Comparison of ENCODE assay signal across 22 cellular contexts in genomic region chr3:54965746-54966145, GRCh38. TPM values are rescaled to one million over a fixed set of nuclear protein-coding genes. Genes with fewer than 3 reads are reported as not detected.
DNase-seq lines count a peak whose midpoint lies in the region; ATAC-seq and TF ChIP-seq lines count a peak whose summit lies in the region.
"Had no signal": no experiment of that assay in that cellular context is flagged by ENCODE, and none has a peak within 500 bp of the region (broad histone marks: within the 10 kb centered on the region; RNA-seq: fewer than 3 reads in every experiment).

No MANE protein-coding gene starts in this region.

- no peak overlapping the region for H3K27ac Mint-ChIP-seq in activated naive CD8-positive, alpha-beta T cell treated with anti-CD3 and anti-CD28 coated beads for 36 hours
- H3K27ac Mint-ChIP-seq: nephron; stimulated activated memory B cell treated with anti-CD40 and anti-IgM and Interleukin-4, amounts not matched to agents 10 μg/mL and 1 μg/mL and 100 μg/mL, for 72 hours had no signal

- peaks cover 29% of the 10 kb centered on the region for H3K4me1 ChIP-seq in IMR-90 (ENCODE audit: control insufficient read depth, insufficient read depth, low read length)
- H3K4me1 ChIP-seq in right cardiac atrium (ENCODE audit: control insufficient read depth, insufficient read depth, low read length) = no peaks in the 10 kb centered on the region
- H3K4me1 ChIP-seq: HAP-1, uterus had no signal

- H3K27me3 Mint-ChIP-seq in activated naive CD8-positive, alpha-beta T cell treated with anti-CD3 and anti-CD28 coated beads for 36 hours = no peaks in the 10 kb centered on the region

- H4K91ac ChIP-seq in IMR-90 (ENCODE audit: insufficient read depth, low read depth, low read length) = peak overlapping the region; percentile 93

- peak overlapping the region; percentile 61; the same call in 1 of the 2 replicates for H4K5ac ChIP-seq in IMR-90 (ENCODE audit: low read depth, low read length)

- TF ChIP-seq POLR2A in IMR-90 (IDR thresholded peaks at IDR 0.05; ENCODE audit: low read depth, low read length) = no peak

- dilution Hi-C loops in IMR-90 (cut with HindIII; ENCODE audit: low sequenced_read_pairs, unreplicated experiment) = no loop called here

- H3K4ac ChIP-seq in IMR-90 (ENCODE audit: low read depth, low read length) = peak overlapping the region; percentile 91

- no TSS peak for BruUV-seq in IMR-90 (replicated peaks; lab: Mats Ljungman, UMichigan)

- H4K20me1 ChIP-seq in IMR-90 (ENCODE audit: insufficient read depth, low read length) = no peaks in the 10 kb centered on the region

- H3K27me3 ChIP-seq in IMR-90 (ENCODE audit: control insufficient read depth, insufficient read depth, low read length) (no peaks in the 10 kb centered on the region), right cardiac atrium (ENCODE audit: control insufficient read depth, insufficient read depth) (no peaks in the 10 kb centered on the region)
- H3K27me3 ChIP-seq: uterus had no signal

- peak overlapping the region; percentile 28; the same call in 1 of the 2 replicates for H3K27ac ChIP-seq in IMR-90 (ENCODE audit: insufficient read depth, low read length)
- H3K27ac ChIP-seq in right cardiac atrium (ENCODE audit: low read length) = no peak overlapping the region
- H3K27ac ChIP-seq: lower lobe of right lung, uterus, WERI-Rb-1 had no signal

- H4K8ac ChIP-seq in IMR-90 (ENCODE audit: low read depth in 2 of 2, low read length in 2 of 2) = peak overlapping the region; percentile 45 to 62; a peak in 3 of 4 replicates

- H3K9me1 ChIP-seq in IMR-90 (ENCODE audit: insufficient read depth, low read length) = peaks cover 28% of the 10 kb centered on the region

- H2AK9ac ChIP-seq in IMR-90 (replicated peaks; ENCODE audit: low read depth, low read length, poor library complexity) = peak overlapping the region; percentile 57

- TF ChIP-seq CTCF in IMR-90 (conservative IDR thresholded peaks at IDR 0.05; ENCODE audit: low read depth, low read length) (peak; percentile 4; the same call in 1 of the 2 replicates), astrocyte of the spinal cord (IDR thresholded peaks at IDR 0.05; ENCODE audit: low read depth, low read length) (peak; percentile 0)

- POLR2A ChIA-PET in IMR-90 (lab: Charles Lee; ENCODE audit: unreplicated experiment) = interaction anchor here (0.6 kb wide), 1 partner anchor 201 kb away, joined by 3 read pairs; no protein-coding TSS in a partner anchor

- H2BK20ac ChIP-seq in IMR-90 (ENCODE audit: low read depth, low read length) = peak overlapping the region; percentile 89

- no peak; the same call in 1 of the 2 replicates for TF ChIP-seq RAD21 in IMR-90 (IDR thresholded peaks at IDR 0.05; ENCODE audit: low read length)

- peak overlapping the region; percentile 65 for H2BK5ac ChIP-seq in IMR-90 (ENCODE audit: low read depth, low read length, poor library complexity, severe bottlenecking)

- H3K9me3 ChIP-seq in IMR-90 (ENCODE audit: control insufficient read depth, insufficient read depth, low read length) (no peaks in the 10 kb centered on the region), right cardiac atrium (ENCODE audit: control insufficient read depth, low read length) (no peaks in the 10 kb centered on the region)
- H3K9me3 ChIP-seq: HAP-1, lower lobe of right lung, uterus had no signal

- H3K4me3 ChIP-seq in IMR-90 (ENCODE audit: insufficient read depth, low read depth, low read length) (no peak overlapping the region), astrocyte of the spinal cord (ENCODE audit: low read depth, low read length) (no peak overlapping the region), right cardiac atrium (ENCODE audit: low read length) (no peak overlapping the region)
- H3K4me3 ChIP-seq: HAP-1, lower lobe of right lung, uterus had no signal

- WGBS in IMR-90 (ENCODE audit: extremely low coverage in 2 of 2, insufficient read length in 1 of 2), 2 experiments = 6% methylated on average over 5 of the region's 6 CpGs; no CpG with 5 or more reads in 1 of the 2 experiments
- WGBS in right cardiac atrium = 81% methylated on average over 6 of the region's 6 CpGs

- H3K4me3 Mint-ChIP-seq in activated naive CD8-positive, alpha-beta T cell treated with anti-CD3 and anti-CD28 coated beads for 36 hours = no peak overlapping the region
- H3K4me3 Mint-ChIP-seq: stimulated activated memory B cell treated with anti-CD40 and anti-IgM and Interleukin-4, amounts not matched to agents 10 μg/mL and 1 μg/mL and 100 μg/mL, for 72 hours had no signal

- H3K4me1 Mint-ChIP-seq in activated naive CD8-positive, alpha-beta T cell treated with anti-CD3 and anti-CD28 coated beads for 36 hours = no peaks in the 10 kb centered on the region
- H3K4me1 Mint-ChIP-seq: stimulated activated memory B cell treated with anti-CD40 and anti-IgM and Interleukin-4, amounts not matched to agents 10 μg/mL and 1 μg/mL and 100 μg/mL, for 72 hours had no signal

- no peak overlapping the region; the same call in 1 of the 2 replicates for H3K56ac ChIP-seq in IMR-90 (ENCODE audit: extremely low read depth, insufficient read depth, low read length)

- in situ Hi-C loops in IMR-90 (cut with MboI; ENCODE audit: low sequenced_read_pairs) (no loop called here), astrocyte of the spinal cord (cut with HindIII; ENCODE audit: low sequenced_read_pairs) (no loop called here)

- peak overlapping the region; percentile 76; the same call in 1 of the 2 replicates for H3K18ac ChIP-seq in IMR-90 (ENCODE audit: low read depth, low read length)

- CTCF ChIA-PET in IMR-90 (lab: Yijun Ruan, JAX) = interaction anchor here (0.8 kb wide), 1 partner anchor 203 kb away, joined by 3 read pairs; no protein-coding TSS in a partner anchor

- H2BK15ac ChIP-seq in IMR-90 (ENCODE audit: low read depth, low read length) = peak overlapping the region; percentile 75; the same call in 2 of the 3 replicates

- H2AFZ ChIP-seq in IMR-90 (replicated peaks; ENCODE audit: low read length, poor library complexity) = peak overlapping the region; percentile 59

- intact Hi-C loops in IMR-90 (cut with micrococcal nuclease) = loop anchor here (5.0 kb wide), 1 partner anchor 202 kb away; no protein-coding TSS in a partner anchor
- intact Hi-C loops in right cardiac atrium (cut with DNase I) = no loop called here

- DNase-seq in AG08396 (ENCODE audit: low spot score) = peak; percentile 65
- peak; percentile 95 for DNase-seq in IMR-90
- peak; percentile 95 for DNase-seq in astrocyte of the spinal cord (ENCODE audit: low read depth, low spot score)
- DNase-seq in left kidney (ENCODE audit: low read depth, low spot score) = peak; percentile 16
- no peak for DNase-seq in activated effector memory CD4-positive, alpha-beta T cell treated with anti-CD3 and anti-CD28 coated beads, Interleukin-2, amount 50 U/mL, for 16 hours
- DNase-seq in right cardiac atrium = no peak
- no peak for DNase-seq in NCI-H1436 treated with DMSO at 0.1 percent for 48 hours (lab: John Stamatoyannopoulos, UW)
- DNase-seq in activated naive CD8-positive, alpha-beta T cell treated with anti-CD3 and anti-CD28 coated beads for 36 hours = no peak
- DNase-seq: ACHN; activated naive CD4-positive, alpha-beta T cell; central memory CD4-positive, alpha-beta T cell; lower lobe of right lung; NCI-H1105; NCI-H345; WERI-Rb-1 had no signal

- peak overlapping the region; percentile 38 for H2BK120ac ChIP-seq in IMR-90 (ENCODE audit: low read depth, low read length)

- H3K9ac ChIP-seq in IMR-90 (ENCODE audit: low read depth, low read length) = no peak overlapping the region

- H3K79me1 ChIP-seq in IMR-90 (ENCODE audit: low read depth in 1 of 2, low read length in 2 of 2) = no peaks in the 10 kb centered on the region; a peak in 1 of 4 replicates

- 0 out of 2 replicates have a peak overlapping the region, but pooled peaks have one; percentile 30 for H3K14ac ChIP-seq in IMR-90 (replicated peaks; ENCODE audit: low read depth, low read length)

- no peaks in the 10 kb centered on the region for H3K36me3 Mint-ChIP-seq in activated naive CD8-positive, alpha-beta T cell treated with anti-CD3 and anti-CD28 coated beads for 36 hours
- H3K36me3 Mint-ChIP-seq: stimulated activated memory B cell treated with anti-CD40 and anti-IgM and Interleukin-4, amounts not matched to agents 10 μg/mL and 1 μg/mL and 100 μg/mL, for 72 hours had no signal

- H3K4me2 ChIP-seq in IMR-90 (ENCODE audit: low read depth, low read length) = no peak overlapping the region

- H3K23ac ChIP-seq in IMR-90 (ENCODE audit: low read depth, low read length) = 0 out of 2 replicates have a peak overlapping the region, but pooled peaks have one; percentile 61

- H3K36me3 ChIP-seq in IMR-90 (ENCODE audit: control insufficient read depth, insufficient read depth, low read length) = no peaks in the 10 kb centered on the region
- H3K36me3 ChIP-seq: HAP-1, lower lobe of right lung, uterus, WERI-Rb-1 had no signal

- peak; percentile 82 for ATAC-seq in IMR-90 (ENCODE audit: low read depth)
- no peak for ATAC-seq in right cardiac atrium
- ATAC-seq: lower lobe of right lung; sciatic nerve; stimulated activated memory B cell treated with anti-CD40 and anti-IgM and Interleukin-4, amounts not matched to agents 10 μg/mL and 1 μg/mL and 100 μg/mL, for 72 hours had no signal

- H2AK5ac ChIP-seq in IMR-90 (ENCODE audit: low read depth, low read length) = peak overlapping the region; percentile 92

- H3K9me3 Mint-ChIP-seq in activated naive CD8-positive, alpha-beta T cell treated with anti-CD3 and anti-CD28 coated beads for 36 hours = peaks cover 3% of the 10 kb centered on the region
- H3K9me3 Mint-ChIP-seq: nephron had no signal

TF ChIP-seq in IMR-90, 13 proteins besides CTCF, POLR2A, EP300 and RAD21 (continues in another document):
- TF ChIP-seq RFX5 (IDR thresholded peaks at IDR 0.05; ENCODE audit: low read depth, low read length) (no peak), CHD1 (IDR thresholded peaks at IDR 0.05; ENCODE audit: low read depth, low read length) (no peak), MXI1 (IDR thresholded peaks at IDR 0.05; ENCODE audit: borderline replicate concordance, low read depth, low read length) (no peak), BHLHE40 (IDR thresholded peaks at IDR 0.05; ENCODE audit: low read depth, low read length) (peak; percentile 25; the same call in 1 of the 2 replicates), FOS (IDR thresholded peaks at IDR 0.05; ENCODE audit: low read depth, low read length) (peak; percentile 68), SMC3 (IDR thresholded peaks at IDR 0.05; ENCODE audit: low read depth, low read length) (no peak), MAFK (IDR thresholded peaks at IDR 0.05; ENCODE audit: low read depth, low read length) (no peak), MAZ (IDR thresholded peaks at IDR 0.05; ENCODE audit: borderline replicate concordance, low read depth, low read length) (no peak), RCOR1 (IDR thresholded peaks at IDR 0.05; ENCODE audit: insufficient replicate concordance, low read length) (peak; percentile 98), NFE2L2 (IDR thresholded peaks at IDR 0.05; ENCODE audit: low read depth, low read length) (no peak)

RNA-seq across cellular contexts. Expression of gene LRTM1, which starts 37.9 kb away (rescaled TPM):
- total RNA-seq in IMR-90 (2012; rRNA removed) (not detected in 2 replicates), right cardiac atrium (not detected)
- polyA plus RNA-seq in IMR-90 (2012; rRNA removed) (not detected in 2 replicates), right cardiac atrium (not detected)
- not detected in 2 replicates for polyA plus RNA-seq in IMR-90 (2012; cell fraction: cytosol; rRNA removed)
- 0.06 TPM in 1 of 2 replicates, not detected in the other for polyA plus RNA-seq in IMR-90 (2012; cell fraction: nucleus; rRNA removed; ENCODE audit: low replicate concordance)
- not detected for total RNA-seq in activated naive CD8-positive, alpha-beta T cell treated with anti-CD3 and anti-CD28 coated beads for 36 hours
- total RNA-seq: activated CD8-positive, alpha-beta memory T cell treated with anti-CD3 and anti-CD28 coated beads for 36 hours; lower lobe of right lung; sciatic nerve; SK-MEL-5; uterus had no signal

Comparison
In these comparisons a context has a peak if more than half of its experiments do, and no peak if none do; other contexts are left out.
1. DNase-seq: peak in AG08396 (single experiment), IMR-90 (single experiment), astrocyte of the spinal cord (single experiment) and left kidney (single experiment); none in activated effector memory CD4-positive, alpha-beta T cell treated with anti-CD3 and anti-CD28 coated beads, Interleukin-2, amount 50 U/mL, for 16 hours (single experiment), right cardiac atrium (0 of 3), NCI-H1436 treated with DMSO at 0.1 percent for 48 hours (single experiment) and activated naive CD8-positive, alpha-beta T cell treated with anti-CD3 and anti-CD28 coated beads for 36 hours (single experiment).